ENCODE assay signal across 1 cellular context in genomic region chr12:120437735-120438494, GRCh38.
A peak's percentile ranks its signal among the peaks of the same experiment; 100 is the strongest.
TF ChIP-seq lines count a peak whose summit lies in the region.

COX6A1 (plus strand) TSS chr12:120438113; CDS start chr12:120438127, 14 bp downstream.

TF ChIP-seq in HepG2, 621 proteins besides CTCF, POLR2A, EP300 and RAD21 (continued from another document and continues in another):
- peak; percentile 85 for TF ChIP-seq ZNF687 (CRISPR knock-in tag; IDR thresholded peaks at IDR 0.05)
- TF ChIP-seq GLI4 (CRISPR knock-in tag; IDR thresholded peaks at IDR 0.05; ENCODE audit: borderline replicate concordance), result no peak
- TF ChIP-seq THAP7 (CRISPR knock-in tag; IDR thresholded peaks at IDR 0.05), result no peak
- no peak for TF ChIP-seq USF2 (IDR thresholded peaks at IDR 0.05; ENCODE audit: low read depth, low read length)
- no peak for TF ChIP-seq USF2 (CRISPR knock-in tag; IDR thresholded peaks at IDR 0.05; ENCODE audit: borderline replicate concordance)
- TF ChIP-seq CSRNP2 (CRISPR knock-in tag; conservative IDR thresholded peaks at IDR 0.05; ENCODE audit: low read depth), result no peak
- no peak for TF ChIP-seq ZNF713 (CRISPR knock-in tag; IDR thresholded peaks at IDR 0.05)
- TF ChIP-seq RFXANK (CRISPR knock-in tag; IDR thresholded peaks at IDR 0.05), result no peak
- no peak for TF ChIP-seq IKZF1 (IDR thresholded peaks at IDR 0.05)
- TF ChIP-seq ZNF720 (CRISPR knock-in tag; IDR thresholded peaks at IDR 0.05), result no peak
- no peak for TF ChIP-seq ZNF207 (IDR thresholded peaks at IDR 0.05; ENCODE audit: borderline replicate concordance)
- peak; percentile 77 for TF ChIP-seq ZNF501 (CRISPR knock-in tag; IDR thresholded peaks at IDR 0.05)
- no peak for TF ChIP-seq ZBTB44 (CRISPR knock-in tag; IDR thresholded peaks at IDR 0.05)
- TF ChIP-seq HNRNPUL1 (IDR thresholded peaks at IDR 0.05; ENCODE audit: low read depth, low read length), result no peak
- no peak for TF ChIP-seq ISX (CRISPR knock-in tag; conservative IDR thresholded peaks at IDR 0.05)
- TF ChIP-seq TERF1 (CRISPR knock-in tag; IDR thresholded peaks at IDR 0.05), result no peak
- TF ChIP-seq SSRP1 (CRISPR knock-in tag; IDR thresholded peaks at IDR 0.05), result no peak
- TF ChIP-seq AHDC1 (CRISPR knock-in tag; IDR thresholded peaks at IDR 0.05; ENCODE audit: borderline replicate concordance), result no peak
- no peak for TF ChIP-seq MAF1 (CRISPR knock-in tag; IDR thresholded peaks at IDR 0.05; ENCODE audit: borderline replicate concordance)
- TF ChIP-seq NPAS2 (CRISPR knock-in tag; IDR thresholded peaks at IDR 0.05; ENCODE audit: borderline replicate concordance), result no peak
- no peak for TF ChIP-seq NFE2L1 (CRISPR knock-in tag; IDR thresholded peaks at IDR 0.05; ENCODE audit: borderline replicate concordance)
- no peak for TF ChIP-seq TAF15 (IDR thresholded peaks at IDR 0.05; ENCODE audit: low read depth, low read length, poor library complexity, severe bottlenecking)
- peak; percentile 85 for TF ChIP-seq ZNF280B (CRISPR knock-in tag; IDR thresholded peaks at IDR 0.05; ENCODE audit: borderline replicate concordance)
- no peak for TF ChIP-seq NR2F2 (IDR thresholded peaks at IDR 0.05; ENCODE audit: borderline replicate concordance, low read depth)
- no peak for TF ChIP-seq REL (CRISPR knock-in tag; conservative IDR thresholded peaks at IDR 0.05)
- TF ChIP-seq MTF1 (CRISPR knock-in tag; IDR thresholded peaks at IDR 0.05), result no peak
- peak; percentile 77 for TF ChIP-seq NFYB (CRISPR knock-in tag; IDR thresholded peaks at IDR 0.05)
- peak; percentile 41; the same call in 1 of the 2 replicates for TF ChIP-seq MIER3 (CRISPR knock-in tag; IDR thresholded peaks at IDR 0.05; ENCODE audit: borderline replicate concordance)
- peak; percentile 47; the same call in 1 of the 2 replicates for TF ChIP-seq CREM (IDR thresholded peaks at IDR 0.05)
- TF ChIP-seq CREM (CRISPR knock-in tag; IDR thresholded peaks at IDR 0.05), result no peak
- TF ChIP-seq ZNF331 (CRISPR knock-in tag; IDR thresholded peaks at IDR 0.05), result no peak; the same call in 1 of the 2 replicates
- no peak for TF ChIP-seq ZNF468 (CRISPR knock-in tag; IDR thresholded peaks at IDR 0.05)
- peak; percentile 96 for TF ChIP-seq YY1 (IDR thresholded peaks at IDR 0.05; ENCODE audit: insufficient read depth, insufficient replicate concordance, low read depth, low read length)
- no peak for TF ChIP-seq ZNF572 (CRISPR knock-in tag; IDR thresholded peaks at IDR 0.05)
- TF ChIP-seq KLF6 (CRISPR knock-in tag; IDR thresholded peaks at IDR 0.05), result no peak
- TF ChIP-seq MZF1 (CRISPR knock-in tag; IDR thresholded peaks at IDR 0.05; ENCODE audit: borderline replicate concordance), result 0 out of 2 replicates have a peak, but pooled peaks have one; percentile 42
- TF ChIP-seq GMEB1 (CRISPR knock-in tag; IDR thresholded peaks at IDR 0.05; ENCODE audit: borderline replicate concordance), result peak; percentile 60; the same call in 1 of the 2 replicates
- no peak for TF ChIP-seq AKAP8 (CRISPR knock-in tag; IDR thresholded peaks at IDR 0.05)
- peak; percentile 91 for TF ChIP-seq RBFOX2 (IDR thresholded peaks at IDR 0.05; ENCODE audit: low read depth, low read length)
- peak; percentile 92 for TF ChIP-seq GATAD1 (CRISPR knock-in tag; IDR thresholded peaks at IDR 0.05)
- TF ChIP-seq ZBTB7A (CRISPR knock-in tag; IDR thresholded peaks at IDR 0.05), result 0 out of 2 replicates have a peak, but pooled peaks have one; percentile 36
- TF ChIP-seq ZNF776 (CRISPR knock-in tag; IDR thresholded peaks at IDR 0.05), result no peak
- no peak for TF ChIP-seq ZC3H4 (CRISPR knock-in tag; IDR thresholded peaks at IDR 0.05; ENCODE audit: borderline replicate concordance)
- no peak for TF ChIP-seq ZNF75D (CRISPR knock-in tag; IDR thresholded peaks at IDR 0.05; ENCODE audit: borderline replicate concordance)
- no peak for TF ChIP-seq ZNF121 (CRISPR knock-in tag; IDR thresholded peaks at IDR 0.05)
